In genomic region chr1:110916669-110917306, GRCh38 we compare ENCODE assay signal across 9 cellular contexts. TPM values are rescaled to one million over a fixed set of nuclear protein-coding genes. Genes with fewer than 3 reads are reported as not detected.
A peak's percentile ranks its signal among the peaks of the same experiment; 100 is the strongest.
DNase-seq lines count a peak whose midpoint lies in the region; ATAC-seq, FAIRE-seq and TF ChIP-seq lines count a peak whose summit lies in the region.
"Had no signal": no experiment of that assay in that cellular context is flagged by ENCODE, and none has a peak within 500 bp of the region (broad histone marks: within the 10 kb centered on the region; RNA-seq: fewer than 3 reads in every experiment).

No MANE protein-coding gene starts in this region.

- H2BK20ac ChIP-seq in H1 (ENCODE audit: low read length), result 0 out of 2 replicates have a peak overlapping the region, but pooled peaks have one; percentile 15

- H3K14ac ChIP-seq in H1 (ENCODE audit: insufficient read length), result no peak overlapping the region

- no peaks in the 10 kb centered on the region for H3K9me3 ChIP-seq in OCI-LY3 (ENCODE audit: insufficient read depth, low read length)
- peaks cover 0 to 4% of the 10 kb centered on the region in 2 experiments; a peak in 1 of 4 replicates for H3K9me3 ChIP-seq in H1 (ENCODE audit: insufficient read depth in 2 of 2, low read depth in 1 of 2, low read length in 1 of 2)
- H3K9me3 ChIP-seq in left ventricle myocardium inferior (replicated peaks), result peaks cover 25% of the 10 kb centered on the region
- H3K9me3 ChIP-seq in BE2C, result no peaks in the 10 kb centered on the region

- POLR2A ChIA-PET in H1 (lab: Charles Lee; ENCODE audit: partially characterized antibody), result no interaction called here

- H3K4ac ChIP-seq in H1 (replicated peaks; ENCODE audit: insufficient read length, low read depth, low read length), result no peak overlapping the region

- H3K9ac ChIP-seq in OCI-LY3 (ENCODE audit: low read length), result no peak overlapping the region
- H3K9ac ChIP-seq in H1 (replicated peaks in 1 of 4; ENCODE audit: extremely low read depth in 1 of 4, low read depth in 3 of 4, low read length in 3 of 4), result no peak overlapping the region

- intact Hi-C loops in left ventricle myocardium inferior (cut with micrococcal nuclease), result no loop called here

- no peak overlapping the region for H2AFZ ChIP-seq in OCI-LY3 (ENCODE audit: low read depth, low read length)
- peak overlapping the region; percentile 94 for H2AFZ ChIP-seq in H1 (ENCODE audit: low read length)

- CTCF ChIA-PET in H1 (lab: Charles Lee; ENCODE audit: partially characterized antibody), result no interaction called here

- H3K36me3 ChIP-seq in OCI-LY3 (replicated peaks; ENCODE audit: low read depth, low read length) (peaks cover under 1% of the 10 kb centered on the region), H1 (ENCODE audit: control insufficient read depth in 2 of 4, insufficient read depth in 4 of 4, low read length in 3 of 4) (no peaks in the 10 kb centered on the region), left ventricle myocardium inferior (no peaks in the 10 kb centered on the region), BE2C (no peaks in the 10 kb centered on the region)

- H3K23me2 ChIP-seq in H1 (ENCODE audit: low read depth, low read length), result no peaks in the 10 kb centered on the region

- no peak overlapping the region for H4K5ac ChIP-seq in H1 (ENCODE audit: insufficient read length, low read depth, low read length)

- TF ChIP-seq CTCF in OCI-LY3 (IDR thresholded peaks at IDR 0.05; ENCODE audit: low read depth, low read length) (no peak), H1 (IDR thresholded peaks at IDR 0.05; ENCODE audit: control extremely low read depth in 1 of 3, insufficient read depth in 1 of 3, low read depth in 1 of 3, low read length in 3 of 3) (no peak), left ventricle myocardium inferior (IDR thresholded peaks at IDR 0.05; ENCODE audit: borderline replicate concordance) (no peak), BE2C (IDR thresholded peaks at IDR 0.05; ENCODE audit: low read depth, low read length) (no peak)

- H3K56ac ChIP-seq in H1 (replicated peaks; ENCODE audit: insufficient read length, low read depth, low read length), result no peak overlapping the region

- no peak for TF ChIP-seq EP300 in H1 (IDR thresholded peaks at IDR 0.05; ENCODE audit: borderline replicate concordance in 1 of 2, low read depth in 2 of 2, low read length in 2 of 2)

- FAIRE-seq in H1 (lab: Jason Lieb, UNC), result no peak
- FAIRE-seq: islet of Langerhans had no signal

- no peak overlapping the region for H3K23ac ChIP-seq in H1 (ENCODE audit: insufficient read length)

- no peak overlapping the region for H3K4me3 ChIP-seq in OCI-LY3 (ENCODE audit: low read length)
- H3K4me3 ChIP-seq in H1 (ENCODE audit: extremely low read depth in 1 of 4, insufficient read depth in 2 of 4, low read depth in 3 of 4, low read length in 4 of 4), result no peak overlapping the region
- H3K4me3 ChIP-seq in left ventricle myocardium inferior, result no peak overlapping the region
- H3K4me3 ChIP-seq in BE2C (ENCODE audit: low read depth, low read length), result no peak overlapping the region

- WGBS in H1 (ENCODE audit: extremely low coverage in 1 of 2, insufficient coverage in 1 of 2, insufficient read length in 1 of 2, insufficient replicate concordance in 2 of 2, low coverage in 1 of 2, low lambda C conversion rate in 2 of 2, missing lambda C conversion rate in 1 of 2), 2 experiments, result 51% methylated on average over 2 of the region's 2 CpGs; no CpG with 5 or more reads in 1 of the 2 experiments

- H4K20me1 ChIP-seq in OCI-LY3 (ENCODE audit: insufficient read depth, low read length), result no peaks in the 10 kb centered on the region
- no peaks in the 10 kb centered on the region for H4K20me1 ChIP-seq in H1 (replicated peaks in 1 of 2; ENCODE audit: control insufficient read depth in 1 of 2, insufficient read depth in 2 of 2, low read length in 2 of 2)

- H2BK12ac ChIP-seq in H1 (ENCODE audit: low read depth, low read length), result peak overlapping the region; percentile 63; the same call in 1 of the 2 replicates

- H2BK5ac ChIP-seq in H1 (ENCODE audit: low read depth, low read length), result no peak overlapping the region; the same call in 1 of the 2 replicates

- H3K27me3 ChIP-seq in OCI-LY3 (ENCODE audit: low read depth, low read length) (no peaks in the 10 kb centered on the region), H1 (replicated peaks in 1 of 4; ENCODE audit: control insufficient read depth in 3 of 4, extremely low read depth in 1 of 4, insufficient read depth in 3 of 4, low read length in 3 of 4) (no peaks in the 10 kb centered on the region), left ventricle myocardium inferior (ENCODE audit: low read depth) (no peaks in the 10 kb centered on the region), BE2C (no peaks in the 10 kb centered on the region; the same call in 1 of the 2 replicates)

- no peak overlapping the region for H2BK15ac ChIP-seq in H1 (ENCODE audit: low read length)

- H3K27ac ChIP-seq in OCI-LY3 (ENCODE audit: low read length) (no peak overlapping the region), H1 (ENCODE audit: low read depth, low read length) (no peak overlapping the region), left ventricle myocardium inferior (replicated peaks) (no peak overlapping the region), substantia nigra (ENCODE audit: low read depth, low read length, poor library complexity, severe bottlenecking) (no peak overlapping the region)

- no peak overlapping the region for H2AK5ac ChIP-seq in H1 (ENCODE audit: low read depth, low read length)

- no peak overlapping the region for H2BK120ac ChIP-seq in H1 (replicated peaks; ENCODE audit: low read depth, low read length)

- H3K4me1 ChIP-seq in OCI-LY3 (ENCODE audit: low read length) (no peaks in the 10 kb centered on the region), H1 (replicated peaks in 1 of 4; ENCODE audit: control insufficient read depth in 3 of 4, insufficient read depth in 4 of 4, low read length in 3 of 4) (no peaks in the 10 kb centered on the region; a peak in 1 of 7 replicates), left ventricle myocardium inferior (no peaks in the 10 kb centered on the region), BE2C (no peaks in the 10 kb centered on the region)

- no peak overlapping the region for H4K91ac ChIP-seq in H1 (replicated peaks; ENCODE audit: insufficient read length, low read length)

- no peak overlapping the region for H4K8ac ChIP-seq in H1 (ENCODE audit: extremely low read depth, insufficient read depth, low read length)

- peak; percentile 64 for ATAC-seq in GM21737 (IDR thresholded peaks at IDR 0.05; ENCODE audit: unreplicated experiment)

- H3K79me1 ChIP-seq in H1 (ENCODE audit: low read depth, low read length), result no peaks in the 10 kb centered on the region

- TF ChIP-seq POLR2A in H1 (IDR thresholded peaks at IDR 0.05; ENCODE audit: control extremely low read depth in 1 of 2, low read depth in 2 of 2, low read length in 2 of 2), result no peak

- DNase-seq in EH (ENCODE audit: low read depth) (peak; percentile 52), H1 (ENCODE audit: low read depth in 1 of 2, low spot score in 2 of 2) (no peak), left ventricle myocardium inferior (no peak), NCI-H2081 treated with DMSO at 0.1 percent for 48 hours (lab: John Stamatoyannopoulos, UW) (no peak), substantia nigra (lab: John Stamatoyannopoulos, UW) (no peak), BE2C (no peak)

- H3K18ac ChIP-seq in H1 (ENCODE audit: extremely low read depth, low read length), result no peak overlapping the region; the same call in 1 of the 2 replicates

- H3K4me2 ChIP-seq in OCI-LY3 (ENCODE audit: low read length) (peak overlapping the region; percentile 37), H1 (ENCODE audit: insufficient read depth in 1 of 2, low read depth in 2 of 2, low read length in 2 of 2) (no peak overlapping the region)

- no peak for TF ChIP-seq RAD21 in H1 (IDR thresholded peaks at IDR 0.05 in 1 of 2, conservative IDR thresholded peaks at IDR 0.05 in 1 of 2; ENCODE audit: low read depth in 2 of 2, low read length in 2 of 2)

- no peaks in the 10 kb centered on the region for H3K79me2 ChIP-seq in OCI-LY3 (ENCODE audit: low read length)
- H3K79me2 ChIP-seq in H1 (ENCODE audit: control insufficient read depth in 1 of 2, insufficient read depth in 2 of 2, low read length in 2 of 2), result no peaks in the 10 kb centered on the region

TF ChIP-seq in H1, 55 proteins besides CTCF, POLR2A, EP300 and RAD21:
- TF ChIP-seq MAFK (IDR thresholded peaks at IDR 0.05; ENCODE audit: low read depth, low read length) (peak; percentile 56; the same call in 1 of the 2 replicates), BACH1 (IDR thresholded peaks at IDR 0.05; ENCODE audit: low read length) (peak; percentile 89), ATF3 (IDR thresholded peaks at IDR 0.05; ENCODE audit: insufficient read depth, low read depth, low read length) (no peak)

RNA-seq across cellular contexts. Expression of gene CD53, which starts 43.8 kb away (rescaled TPM):
- 0.55 and 0.56 TPM in 2 replicates for total RNA-seq in H1 (2021; fragmentation: NEBNext Ultra II Directional; extraction: Animal tissue kit (Norgen Biotek cat#: 25700))
- 0.35 and 1.0 TPM in 2 replicates for polyA plus RNA-seq in H1 (2011; rRNA removed)
- 0.67 TPM for polyA plus RNA-seq in H1 (2011; cell fraction: cytosol; rRNA removed)
- polyA plus RNA-seq in H1 (2011; cell fraction: nucleus; rRNA removed), result 0.17 TPM
- 0.19 to 0.74 TPM (median 0.28 TPM) in 4 replicates for polyA plus RNA-seq in H1 (2012, experiment 1 of 2)
- not detected for polyA plus RNA-seq in H1 (2012, experiment 2 of 2)
- 0.85 TPM for polyA plus RNA-seq in H1 (2013, experiment 1 of 2)
- 0.90 TPM for polyA plus RNA-seq in H1 (2013, experiment 2 of 2)
- polyA minus RNA-seq in H1 (2011; rRNA and poly(A)+ RNA removed), result 0.85 and 1.0 TPM in 2 replicates
- not detected for polyA minus RNA-seq in H1 (2011; cell fraction: cytosol; rRNA and poly(A)+ RNA removed)
- polyA minus RNA-seq in H1 (2011; cell fraction: nucleus; rRNA and poly(A)+ RNA removed), result not detected
- total RNA-seq in left ventricle myocardium inferior, result 7.5 TPM
- polyA plus RNA-seq in BE2C (2012; ENCODE audit: insufficient read depth, insufficient read length, low read depth), result 0.82 TPM

RNA-seq across cellular contexts. Expression of gene LRIF1, which starts 46.9 kb away (rescaled TPM):
- total RNA-seq in H1 (2021; fragmentation: NEBNext Ultra II Directional; extraction: Animal tissue kit (Norgen Biotek cat#: 25700)), result 17.3 and 19.3 TPM in 2 replicates
- 2.7 and 5.2 TPM in 2 replicates for polyA plus RNA-seq in H1 (2011; rRNA removed)
- 5.5 TPM for polyA plus RNA-seq in H1 (2011; cell fraction: cytosol; rRNA removed)
- polyA plus RNA-seq in H1 (2011; cell fraction: nucleus; rRNA removed), result 3.7 TPM
- polyA plus RNA-seq in H1 (2012, experiment 1 of 2), result 5.5 to 8.9 TPM (median 6.4 TPM) in 4 replicates
- 0.89 TPM for polyA plus RNA-seq in H1 (2012, experiment 2 of 2)
- polyA plus RNA-seq in H1 (2013, experiment 1 of 2), result 18.5 TPM
- polyA plus RNA-seq in H1 (2013, experiment 2 of 2), result 19.6 TPM
- 4.8 and 6.6 TPM in 2 replicates for polyA minus RNA-seq in H1 (2011; rRNA and poly(A)+ RNA removed)
- 6.9 TPM for polyA minus RNA-seq in H1 (2011; cell fraction: cytosol; rRNA and poly(A)+ RNA removed)
- polyA minus RNA-seq in H1 (2011; cell fraction: nucleus; rRNA and poly(A)+ RNA removed), result 9.4 TPM
- 14.9 TPM for total RNA-seq in left ventricle myocardium inferior
- polyA plus RNA-seq in BE2C (2012; ENCODE audit: insufficient read depth, insufficient read length, low read depth), result 21.0 TPM
